Comparison of ENCODE assay signal across 28 cellular contexts in the genomic region with DNA sequence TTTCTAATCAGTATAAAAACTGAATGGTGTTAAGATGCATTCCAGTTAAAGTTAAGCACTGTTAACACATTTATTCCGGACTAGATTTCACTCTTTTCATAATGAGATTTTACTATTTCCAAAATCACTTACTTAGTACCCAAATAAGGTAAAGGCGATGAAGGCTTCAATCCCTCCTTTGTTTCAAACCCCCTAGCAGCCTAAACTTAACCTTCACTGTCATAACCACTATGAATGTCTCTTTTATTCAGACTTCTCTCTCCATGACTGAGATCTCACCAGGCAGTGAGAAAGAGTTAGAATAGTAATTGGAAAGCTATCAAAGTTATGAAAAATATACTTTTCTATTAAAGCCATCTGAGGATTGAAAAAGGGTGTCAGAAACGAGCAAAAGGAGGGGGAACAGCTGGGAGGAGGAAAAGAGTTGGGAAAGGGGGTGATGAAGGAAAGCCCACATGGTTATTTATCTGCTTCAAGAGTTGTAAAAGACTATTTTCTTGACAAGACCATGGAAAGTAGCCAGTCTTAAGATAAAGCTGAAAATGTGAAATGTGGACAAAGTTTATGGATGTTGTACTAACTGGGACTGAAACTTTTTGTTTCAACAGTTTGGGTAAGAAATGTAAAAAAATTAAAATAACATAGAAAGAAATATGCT. TPM values are rescaled to one million over a fixed set of nuclear protein-coding genes. Genes with fewer than 3 reads are reported as not detected.
A peak's percentile ranks its signal among the peaks of the same experiment; 100 is the strongest.
DNase-seq lines count a peak whose midpoint lies in the region; ATAC-seq and TF ChIP-seq lines count a peak whose summit lies in the region.
"Had no signal": no experiment of that assay in that cellular context is flagged by ENCODE, and none has a peak within 500 bp of the region (broad histone marks: within the 10 kb centered on the region; RNA-seq: fewer than 3 reads in every experiment).

No MANE protein-coding gene starts in this region.

- peaks cover 11% of the 10 kb centered on the region for H3F3A ChIP-seq in smooth muscle cell (ENCODE audit: low read depth)

- H3K4me1 ChIP-seq in breast epithelium: no peaks in the 10 kb centered on the region
- peaks cover 75% of the 10 kb centered on the region for H3K4me1 ChIP-seq in adipocyte (ENCODE audit: control insufficient read depth, insufficient read depth, low read length)
- peaks cover 4% of the 10 kb centered on the region; the same call in 1 of the 2 replicates for H3K4me1 ChIP-seq in iPS-20b (ENCODE audit: insufficient read depth, low read length)
- H3K4me1 ChIP-seq in smooth muscle cell (ENCODE audit: low read depth): peaks cover 11% of the 10 kb centered on the region
- peaks cover 0 to 13% (median 7%) of the 10 kb centered on the region in 4 donors for H3K4me1 ChIP-seq in esophagus muscularis mucosa

- BruUV-seq in MCF 10A (replicated peaks; lab: Mats Ljungman, UMichigan): no TSS peak

- DNase-seq in MCF 10A (ENCODE audit: unreplicated experiment) (no peak), breast epithelium (ENCODE audit: low spot score in 2 of 2) (no peak), adipocyte (ENCODE audit: low read depth) (no peak), smooth muscle cell (lab: John Stamatoyannopoulos, UW; ENCODE audit: unreplicated experiment) (no peak), esophagus muscularis mucosa (ENCODE audit: extremely low spot score) (no peak), NCI-H2029 (lab: John Stamatoyannopoulos, UW) (no peak)
- DNase-seq: 8988T; activated CD4-positive, alpha-beta T cell treated with anti-CD3 and anti-CD28 coated beads for 4 hours; activated CD8-positive, alpha-beta T cell treated with anti-CD3 and anti-CD28 coated beads, Interleukin-2, amount 10 ng/mL, durations not matched to agents 7 days and 5 days; activated naive CD4-positive, alpha-beta T cell treated with anti-CD3 and anti-CD28 coated beads for 36 hours; CD4-positive, CD25-positive, alpha-beta regulatory T cell; DMS 273 treated with DMSO at 0.1 percent for 48 hours; effector CD4-positive, alpha-beta T cell; midbrain; naive B cell; NCI-H146; NCI-H446; NCI-H748 treated with DMSO at 0.1 percent for 48 hours; nucleus accumbens; SHP77 treated with DMSO at 0.1 percent for 48 hours; stimulated activated naive B cell treated with anti-CD40 and anti-IgM and Interleukin-4, amounts not matched to agents 10 μg/mL and 1 μg/mL and 100 μg/mL, for 72 hours; SW 1271 had no signal

- H3K27me3 Mint-ChIP-seq in MCF 10A (ENCODE audit: insufficient read depth, unreplicated experiment): no peaks in the 10 kb centered on the region

- H3K4me2 ChIP-seq in smooth muscle cell: peak overlapping the region; percentile 38

- no peak overlapping the region for H2AFZ ChIP-seq in smooth muscle cell (ENCODE audit: low read depth)

- H3K27me3 ChIP-seq in breast epithelium: no peaks in the 10 kb centered on the region
- H3K27me3 ChIP-seq in adipocyte (replicated peaks; ENCODE audit: control insufficient read depth, insufficient read depth, low read length): no peaks in the 10 kb centered on the region
- H3K27me3 ChIP-seq in iPS-20b (ENCODE audit: insufficient read depth, low read length): no peaks in the 10 kb centered on the region
- no peaks in the 10 kb centered on the region for H3K27me3 ChIP-seq in smooth muscle cell (ENCODE audit: low read depth)
- H3K27me3 ChIP-seq in esophagus muscularis mucosa: no peaks in the 10 kb centered on the region

- peak overlapping the region; percentile 21 for H3K27ac Mint-ChIP-seq in MCF 10A (ENCODE audit: low read depth, unreplicated experiment)
- H3K27ac Mint-ChIP-seq: activated CD8-positive, alpha-beta T cell treated with anti-CD3 and anti-CD28 coated beads, Interleukin-2, amount 10 ng/mL, durations not matched to agents 7 days and 5 days; activated naive CD4-positive, alpha-beta T cell treated with anti-CD3 and anti-CD28 coated beads for 36 hours; CD4-positive, CD25-positive, alpha-beta regulatory T cell; naive B cell; stimulated activated naive B cell treated with anti-CD40 and anti-IgM and Interleukin-4, amounts not matched to agents 10 μg/mL and 1 μg/mL and 100 μg/mL, for 72 hours had no signal

- POLR2A ChIA-PET in MCF 10A (lab: Yijun Ruan, JAX): interaction anchor here (1.0 to 5.8 kb wide), 4 partner anchors 8 to 50 kb away, joined by 3 to 72 read pairs (median 7); partner anchors contain the start of gene EPS8

- H4K20me1 ChIP-seq in smooth muscle cell (ENCODE audit: low read depth): no peaks in the 10 kb centered on the region

- no peaks in the 10 kb centered on the region for H3K9me3 Mint-ChIP-seq in MCF 10A (ENCODE audit: unreplicated experiment)
- H3K9me3 Mint-ChIP-seq: activated naive CD4-positive, alpha-beta T cell treated with anti-CD3 and anti-CD28 coated beads for 36 hours; naive B cell; stimulated activated naive B cell treated with anti-CD40 and anti-IgM and Interleukin-4, amounts not matched to agents 10 μg/mL and 1 μg/mL and 100 μg/mL, for 72 hours had no signal

- CTCF ChIA-PET in MCF 10A (lab: Yijun Ruan, JAX): interaction anchor here (0.6 to 1.6 kb wide), 5 partner anchors 20 to 192 kb away, joined by 3 to 5 read pairs (median 4); no protein-coding TSS in a partner anchor

- ATAC-seq in HG03442 (IDR thresholded peaks at IDR 0.05; ENCODE audit: unreplicated experiment): no peak
- ATAC-seq: activated CD8-positive, alpha-beta T cell treated with anti-CD3 and anti-CD28 coated beads, Interleukin-2, amount 10 ng/mL, durations not matched to agents 7 days and 5 days; left lobe of liver; Panc1; stimulated activated naive B cell treated with anti-CD40 and anti-IgM and Interleukin-4, amounts not matched to agents 10 μg/mL and 1 μg/mL and 100 μg/mL, for 72 hours had no signal

- H3K4me1 Mint-ChIP-seq in MCF 10A (ENCODE audit: insufficient read depth, unreplicated experiment): peaks cover 36% of the 10 kb centered on the region
- H3K4me1 Mint-ChIP-seq: CD4-positive, CD25-positive, alpha-beta regulatory T cell; naive B cell; stimulated activated naive B cell treated with anti-CD40 and anti-IgM and Interleukin-4, amounts not matched to agents 10 μg/mL and 1 μg/mL and 100 μg/mL, for 72 hours had no signal

- intact Hi-C loops in MCF 10A (cut with micrococcal nuclease): no loop called here
- intact Hi-C loops in breast epithelium (cut with DNase I; ENCODE audit: low total_unique reads): no loop called here
- intact Hi-C loops in esophagus muscularis mucosa (cut with DNase I): no loop called here

- TF ChIP-seq CTCF in MCF 10A (IDR thresholded peaks at IDR 0.05; ENCODE audit: unreplicated experiment): no peak
- TF ChIP-seq CTCF in breast epithelium (IDR thresholded peaks at IDR 0.05): no peak
- no peak for TF ChIP-seq CTCF in smooth muscle cell (IDR thresholded peaks at IDR 0.05; ENCODE audit: borderline replicate concordance, insufficient read depth, poor library complexity, severe bottlenecking)
- TF ChIP-seq CTCF in esophagus muscularis mucosa (IDR thresholded peaks at IDR 0.05): no peak

- H3K36me3 ChIP-seq in breast epithelium: no peaks in the 10 kb centered on the region
- H3K36me3 ChIP-seq in adipocyte (ENCODE audit: control insufficient read depth, insufficient read depth, low read length, severe bottlenecking): peaks cover 16% of the 10 kb centered on the region
- H3K36me3 ChIP-seq in iPS-20b (ENCODE audit: insufficient read depth, low read depth, low read length): no peaks in the 10 kb centered on the region
- H3K36me3 ChIP-seq in smooth muscle cell (ENCODE audit: low read depth): no peaks in the 10 kb centered on the region
- no peaks in the 10 kb centered on the region for H3K36me3 ChIP-seq in esophagus muscularis mucosa

- H3K9ac ChIP-seq in adipocyte (ENCODE audit: low read length) (peak overlapping the region; percentile 2), iPS-20b (ENCODE audit: low read depth, low read length) (peak overlapping the region; percentile 16; the same call in 1 of the 2 replicates), smooth muscle cell (ENCODE audit: low read depth) (no peak overlapping the region)

- WGBS in smooth muscle cell (ENCODE audit: low lambda C conversion rate): 62% methylated on average over 3 of the region's 3 CpGs
- WGBS in esophagus muscularis mucosa: 75% methylated on average over 3 of the region's 3 CpGs

- peaks cover 6% of the 10 kb centered on the region for H3K36me3 Mint-ChIP-seq in MCF 10A (ENCODE audit: insufficient read depth, unreplicated experiment)
- H3K36me3 Mint-ChIP-seq: CD4-positive, CD25-positive, alpha-beta regulatory T cell; naive B cell; stimulated activated naive B cell treated with anti-CD40 and anti-IgM and Interleukin-4, amounts not matched to agents 10 μg/mL and 1 μg/mL and 100 μg/mL, for 72 hours had no signal

- no peak for TF ChIP-seq POLR2A in breast epithelium (IDR thresholded peaks at IDR 0.05)
- TF ChIP-seq POLR2A in esophagus muscularis mucosa (IDR thresholded peaks at IDR 0.05; ENCODE audit: low read depth): no peak

- no peak for TF ChIP-seq EP300 in esophagus muscularis mucosa (IDR thresholded peaks at IDR 0.05)

- H3K4me3 ChIP-seq in breast epithelium: no peak overlapping the region
- H3K4me3 ChIP-seq in adipocyte (ENCODE audit: low read length): peak overlapping the region; percentile 24
- H3K4me3 ChIP-seq in iPS-20b (ENCODE audit: low read length): no peak overlapping the region
- H3K4me3 ChIP-seq in smooth muscle cell: no peak overlapping the region
- H3K4me3 ChIP-seq in esophagus muscularis mucosa: no peak overlapping the region
- H3K4me3 ChIP-seq: skin epidermis had no signal

- H3K79me2 ChIP-seq in smooth muscle cell (ENCODE audit: low read depth): peaks cover 79% of the 10 kb centered on the region

- H3K9me3 ChIP-seq in breast epithelium (no peaks in the 10 kb centered on the region), adipocyte (ENCODE audit: control insufficient read depth, low read length) (no peaks in the 10 kb centered on the region), iPS-20b (ENCODE audit: insufficient read depth, low read depth, low read length) (no peaks in the 10 kb centered on the region), smooth muscle cell (replicated peaks; ENCODE audit: low read depth) (no peaks in the 10 kb centered on the region), esophagus muscularis mucosa (no peaks in the 10 kb centered on the region)

- no peak overlapping the region for H3K27ac ChIP-seq in breast epithelium
- no peak overlapping the region for H3K27ac ChIP-seq in iPS-20b (ENCODE audit: low read length)
- H3K27ac ChIP-seq in smooth muscle cell (ENCODE audit: low read depth): no peak overlapping the region
- H3K27ac ChIP-seq in esophagus muscularis mucosa (replicated peaks in 1 of 4): no peak overlapping the region
- H3K27ac ChIP-seq: skin epidermis, VCaP had no signal

- no peak overlapping the region for H3K4me3 Mint-ChIP-seq in MCF 10A (ENCODE audit: unreplicated experiment)
- H3K4me3 Mint-ChIP-seq: activated CD8-positive, alpha-beta T cell treated with anti-CD3 and anti-CD28 coated beads, Interleukin-2, amount 10 ng/mL, durations not matched to agents 7 days and 5 days; activated naive CD4-positive, alpha-beta T cell treated with anti-CD3 and anti-CD28 coated beads for 36 hours; CD4-positive, CD25-positive, alpha-beta regulatory T cell; naive B cell; stimulated activated naive B cell treated with anti-CD40 and anti-IgM and Interleukin-4, amounts not matched to agents 10 μg/mL and 1 μg/mL and 100 μg/mL, for 72 hours had no signal

RNA-seq across cellular contexts. Expression of gene EPS8, which starts 11.7 kb away (rescaled TPM):
- total RNA-seq in MCF 10A (2022) (85.3 and 96.2 TPM in 2 replicates), breast epithelium (100 to 1,000 TPM; 137 to 244 (median 168) TPM), smooth muscle cell (44.1 and 68.3 TPM in 2 replicates), esophagus muscularis mucosa (100 to 1,000 TPM in 1 of 4 donors, 10 to 100 TPM in 3; 54.4 to 120 (median 78.7) TPM)
- 22.9 and 27.5 TPM in 2 replicates for polyA plus RNA-seq in smooth muscle cell
